15 cellular contexts compared by ENCODE assay signal in the genomic region with DNA sequence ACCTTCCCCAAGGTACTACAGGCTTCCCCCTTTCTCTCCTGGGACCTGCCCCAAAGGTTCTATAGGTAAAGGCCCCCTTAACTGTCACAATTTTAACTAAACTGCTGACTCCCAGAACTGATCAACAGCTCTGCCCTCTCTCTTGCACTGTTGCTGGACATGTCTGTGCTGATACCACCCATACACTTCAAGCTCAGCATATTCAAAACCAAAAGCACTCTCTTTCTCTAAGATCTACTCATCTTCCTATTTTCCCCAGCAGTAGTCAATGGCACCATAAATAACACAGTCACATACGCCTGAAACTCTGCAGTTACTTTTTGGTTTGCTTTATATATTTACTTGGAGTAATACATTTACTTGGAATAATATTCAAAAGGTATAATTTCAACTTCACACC. TPM values are rescaled to one million over a fixed set of nuclear protein-coding genes. Genes with fewer than 3 reads are reported as not detected.
DNase-seq lines count a peak whose midpoint lies in the region; ATAC-seq and TF ChIP-seq lines count a peak whose summit lies in the region.
"Had no signal": no experiment of that assay in that cellular context is flagged by ENCODE, and none has a peak within 500 bp of the region (broad histone marks: within the 10 kb centered on the region; RNA-seq: fewer than 3 reads in every experiment).

No MANE protein-coding gene starts in this region.

- H3K4me1 Mint-ChIP-seq in activated CD4-positive, alpha-beta T cell treated with anti-CD3 and anti-CD28 coated beads for 36 hours: peaks cover 82% of the 10 kb centered on the region
- H3K4me1 Mint-ChIP-seq in activated T-helper 2 cell treated with anti-CD3 and anti-CD28 coated beads, Interferon-gamma antibody, Interleukin-2, Interleukin-4, amounts not matched to agents 10 μg/mL and 5 μg/mL and 100 μg/mL, durations not matched to agents 14 hours and 24 hours and 36 hours (ENCODE audit: low read depth): peaks cover 83% of the 10 kb centered on the region

- no peaks in the 10 kb centered on the region for H3K27me3 ChIP-seq in osteoblast (ENCODE audit: insufficient read depth, low read length)
- H3K27me3 ChIP-seq: SJCRH30 had no signal

- H3K36me3 ChIP-seq in osteoblast (ENCODE audit: insufficient read depth, low read length): no peaks in the 10 kb centered on the region
- H3K36me3 ChIP-seq: SJCRH30, thoracic aorta had no signal

- no peak overlapping the region for H3K4me3 Mint-ChIP-seq in activated CD4-positive, alpha-beta T cell treated with anti-CD3 and anti-CD28 coated beads for 36 hours
- H3K4me3 Mint-ChIP-seq in activated T-helper 2 cell treated with anti-CD3 and anti-CD28 coated beads, Interferon-gamma antibody, Interleukin-2, Interleukin-4, amounts not matched to agents 10 μg/mL and 5 μg/mL and 100 μg/mL, durations not matched to agents 14 hours and 24 hours and 36 hours (ENCODE audit: low read depth): no peak overlapping the region
- H3K4me3 Mint-ChIP-seq: mesothelial cell of epicardium had no signal

- no peaks in the 10 kb centered on the region for H3K9me3 ChIP-seq in osteoblast (ENCODE audit: low read depth, low read length)
- H3K9me3 ChIP-seq: SJCRH30, thoracic aorta had no signal

- peaks cover 95% of the 10 kb centered on the region for H3K79me2 ChIP-seq in osteoblast (ENCODE audit: insufficient read depth, low read length)

- no peaks in the 10 kb centered on the region for H3K27me3 Mint-ChIP-seq in activated CD4-positive, alpha-beta T cell treated with anti-CD3 and anti-CD28 coated beads for 36 hours
- no peaks in the 10 kb centered on the region for H3K27me3 Mint-ChIP-seq in activated T-helper 2 cell treated with anti-CD3 and anti-CD28 coated beads, Interferon-gamma antibody, Interleukin-2, Interleukin-4, amounts not matched to agents 10 μg/mL and 5 μg/mL and 100 μg/mL, durations not matched to agents 14 hours and 24 hours and 36 hours (ENCODE audit: low read depth)

- peak overlapping the region; percentile 58 for H3K27ac Mint-ChIP-seq in activated CD4-positive, alpha-beta T cell treated with anti-CD3 and anti-CD28 coated beads for 36 hours
- H3K27ac Mint-ChIP-seq in activated T-helper 2 cell treated with anti-CD3 and anti-CD28 coated beads, Interferon-gamma antibody, Interleukin-2, Interleukin-4, amounts not matched to agents 10 μg/mL and 5 μg/mL and 100 μg/mL, durations not matched to agents 14 hours and 24 hours and 36 hours: peak overlapping the region; percentile 56
- H3K27ac Mint-ChIP-seq: mesothelial cell of epicardium had no signal

- POLR2A ChIA-PET in activated CD4-positive, alpha-beta T cell treated with anti-CD3 and anti-CD28 coated beads for 36 hours (lab: Charles Lee): no interaction called here

- ATAC-seq in activated CD4-positive, alpha-beta T cell treated with anti-CD3 and anti-CD28 coated beads for 36 hours: no peak
- peak; percentile 17 for ATAC-seq in HG02798 (IDR thresholded peaks at IDR 0.05; ENCODE audit: poor library complexity, unreplicated experiment)
- no peak for ATAC-seq in HG02884 (IDR thresholded peaks at IDR 0.05; ENCODE audit: unreplicated experiment)

- CTCF ChIA-PET in activated CD4-positive, alpha-beta T cell treated with anti-CD3 and anti-CD28 coated beads for 36 hours (lab: Charles Lee): interaction anchor here (1.0 to 1.8 kb wide), 2 partner anchors 12 to 147 kb away, joined by 3 to 6 read pairs; no protein-coding TSS in a partner anchor

- no peaks in the 10 kb centered on the region for H3K9me3 Mint-ChIP-seq in activated CD4-positive, alpha-beta T cell treated with anti-CD3 and anti-CD28 coated beads for 36 hours (ENCODE audit: low read depth)
- H3K9me3 Mint-ChIP-seq in activated T-helper 2 cell treated with anti-CD3 and anti-CD28 coated beads, Interferon-gamma antibody, Interleukin-2, Interleukin-4, amounts not matched to agents 10 μg/mL and 5 μg/mL and 100 μg/mL, durations not matched to agents 14 hours and 24 hours and 36 hours: no peaks in the 10 kb centered on the region
- H3K9me3 Mint-ChIP-seq: mesothelial cell of epicardium had no signal

- no peak for DNase-seq in activated CD4-positive, alpha-beta T cell treated with anti-CD3 and anti-CD28 coated beads for 36 hours
- no peak for DNase-seq in activated CD4-positive, alpha-beta T cell treated with anti-CD3 and anti-CD28 coated beads for 4 hours
- DNase-seq in activated T-helper 2 cell treated with anti-CD3 and anti-CD28 coated beads, Interferon-gamma antibody, Interleukin-2, Interleukin-4, amounts not matched to agents 10 μg/mL and 5 μg/mL and 100 μg/mL, durations not matched to agents 14 hours and 24 hours and 36 hours (ENCODE audit: low spot score): no peak
- DNase-seq in osteoblast (ENCODE audit: insufficient read length, low spot score, missing footprints): no peak
- no peak for DNase-seq in DMS153 (lab: John Stamatoyannopoulos, UW)
- DNase-seq in NCI-H1694 (lab: John Stamatoyannopoulos, UW): no peak
- DNase-seq: anterior cingulate cortex, foreskin fibroblast, NCI-H2081, SJCRH30 had no signal

- no peak for TF ChIP-seq CTCF in osteoblast (IDR thresholded peaks at IDR 0.05; ENCODE audit: extremely low read depth, low read depth, low read length)

- intact Hi-C loops in activated CD4-positive, alpha-beta T cell treated with anti-CD3 and anti-CD28 coated beads for 36 hours (cut with DNase I, micrococcal nuclease): loop anchor here in 1 of 2 experiments (1.0 to 2.0 kb wide), 2 partner anchors 8 to 61 kb away; no protein-coding TSS in a partner anchor
- intact Hi-C loops in activated T-helper 2 cell treated with anti-CD3 and anti-CD28 coated beads, Interferon-gamma antibody, Interleukin-2, Interleukin-4, amounts not matched to agents 10 μg/mL and 5 μg/mL and 100 μg/mL, durations not matched to agents 14 hours and 24 hours and 36 hours (cut with micrococcal nuclease): no loop called here

- no peak overlapping the region for H2AFZ ChIP-seq in osteoblast (ENCODE audit: low read length)
- H2AFZ ChIP-seq: parathyroid adenoma had no signal

- H3K4me2 ChIP-seq in osteoblast (ENCODE audit: insufficient read depth, low read length): no peak overlapping the region

- H3K27ac ChIP-seq in osteoblast (ENCODE audit: low read depth, low read length): peak overlapping the region; percentile 40
- H3K27ac ChIP-seq: parathyroid adenoma, SJCRH30, thoracic aorta had no signal

- no peaks in the 10 kb centered on the region for H4K20me1 ChIP-seq in osteoblast (ENCODE audit: insufficient read depth, low read length)

- H3K4me1 ChIP-seq in osteoblast (ENCODE audit: insufficient read depth, low read length): peaks cover 51% of the 10 kb centered on the region

- H3K4me3 ChIP-seq in osteoblast (ENCODE audit: insufficient read depth, low read length): no peak overlapping the region
- H3K4me3 ChIP-seq: SJCRH30, thoracic aorta had no signal

- H3K36me3 Mint-ChIP-seq in activated CD4-positive, alpha-beta T cell treated with anti-CD3 and anti-CD28 coated beads for 36 hours (ENCODE audit: low read depth): peaks cover 4% of the 10 kb centered on the region
- H3K36me3 Mint-ChIP-seq in activated T-helper 2 cell treated with anti-CD3 and anti-CD28 coated beads, Interferon-gamma antibody, Interleukin-2, Interleukin-4, amounts not matched to agents 10 μg/mL and 5 μg/mL and 100 μg/mL, durations not matched to agents 14 hours and 24 hours and 36 hours (ENCODE audit: low read depth): peaks cover 26% of the 10 kb centered on the region
- H3K36me3 Mint-ChIP-seq: mesothelial cell of epicardium had no signal

RNA-seq across cellular contexts. Expression of gene OSBPL3, which starts 12.3 kb away (rescaled TPM):
- 10 to 100 TPM; 34.7 to 38.2 TPM for total RNA-seq in activated CD4-positive, alpha-beta T cell treated with anti-CD3 and anti-CD28 coated beads for 36 hours
- total RNA-seq in activated T-helper 2 cell treated with anti-CD3 and anti-CD28 coated beads, Interferon-gamma antibody, Interleukin-2, Interleukin-4, amounts not matched to agents 10 μg/mL and 5 μg/mL and 100 μg/mL, durations not matched to agents 14 hours and 24 hours and 36 hours: 74.2 and 76.2 TPM in 2 replicates
- total RNA-seq in osteoblast: 30.8 and 37.7 TPM in 2 replicates
